ENCODE assay signal across 9 cellular contexts in genomic region chr3:46559030-46559704, GRCh38. TPM values are rescaled to one million over a fixed set of nuclear protein-coding genes. Genes with fewer than 3 reads are reported as not detected.
DNase-seq lines count a peak whose midpoint lies in the region; ATAC-seq and TF ChIP-seq lines count a peak whose summit lies in the region.
"Had no signal": no experiment of that assay in that cellular context is flagged by ENCODE, and none has a peak within 500 bp of the region (broad histone marks: within the 10 kb centered on the region; RNA-seq: fewer than 3 reads in every experiment).

No MANE protein-coding gene starts in this region.

- peak overlapping the region; percentile 28 for H3K9ac ChIP-seq in iPS-15b (ENCODE audit: low read depth, low read length)

- H3K4me1 ChIP-seq in iPS-15b (ENCODE audit: control insufficient read depth, insufficient read depth, low read length), result peaks cover 30% of the 10 kb centered on the region

- H3K9me3 ChIP-seq in iPS-15b (ENCODE audit: control insufficient read depth, insufficient read depth, low read length), result no peaks in the 10 kb centered on the region

- H3K27ac Mint-ChIP-seq in activated T-cell treated with anti-CD3 and anti-CD28 coated beads, Interleukin-2, amount 50 U/mL, for 24 hours, result no peak overlapping the region
- H3K27ac Mint-ChIP-seq in stimulated activated naive B cell treated with anti-CD40 and anti-IgM and Interleukin-4, amounts not matched to agents 10 μg/mL and 1 μg/mL and 100 μg/mL, for 72 hours, result no peak overlapping the region

- H3K36me3 Mint-ChIP-seq in activated T-cell treated with anti-CD3 and anti-CD28 coated beads, Interleukin-2, amount 50 U/mL, for 24 hours (ENCODE audit: low read depth), result no peaks in the 10 kb centered on the region
- peaks cover 0 to 6% of the 10 kb centered on the region in 2 donors for H3K36me3 Mint-ChIP-seq in stimulated activated naive B cell treated with anti-CD40 and anti-IgM and Interleukin-4, amounts not matched to agents 10 μg/mL and 1 μg/mL and 100 μg/mL, for 72 hours
- H3K36me3 Mint-ChIP-seq: naive B cell had no signal

- TF ChIP-seq CTCF in GM20000 (IDR thresholded peaks at IDR 0.05; ENCODE audit: extremely low read depth, missing control alignments), result no peak

- peaks cover 19% of the 10 kb centered on the region for H3K4me1 Mint-ChIP-seq in activated T-cell treated with anti-CD3 and anti-CD28 coated beads, Interleukin-2, amount 50 U/mL, for 24 hours (ENCODE audit: low read depth)
- H3K4me1 Mint-ChIP-seq in stimulated activated naive B cell treated with anti-CD40 and anti-IgM and Interleukin-4, amounts not matched to agents 10 μg/mL and 1 μg/mL and 100 μg/mL, for 72 hours, result peaks cover 9 to 15% of the 10 kb centered on the region in 2 donors

- H3K36me3 ChIP-seq in iPS-15b (ENCODE audit: control insufficient read depth, insufficient read depth, low read length), result no peaks in the 10 kb centered on the region

- peak overlapping the region; percentile 33 for H3K4me3 ChIP-seq in iPS-15b (ENCODE audit: low read depth, low read length)

- H3K9me3 Mint-ChIP-seq in activated T-cell treated with anti-CD3 and anti-CD28 coated beads, Interleukin-2, amount 50 U/mL, for 24 hours, result no peaks in the 10 kb centered on the region
- H3K9me3 Mint-ChIP-seq in stimulated activated naive B cell treated with anti-CD40 and anti-IgM and Interleukin-4, amounts not matched to agents 10 μg/mL and 1 μg/mL and 100 μg/mL, for 72 hours, result no peaks in the 10 kb centered on the region

- H3K27me3 ChIP-seq in iPS-15b (ENCODE audit: control insufficient read depth, insufficient read depth, low read length), result no peaks in the 10 kb centered on the region

- in situ Hi-C loops in SK-MEL-5 (cut with HindIII; ENCODE audit: low pct_unique_long_range_greater_than_20kb, low sequenced_read_pairs), result no loop called here

- ATAC-seq in stimulated activated naive B cell treated with anti-CD40 and anti-IgM and Interleukin-4, amounts not matched to agents 10 μg/mL and 1 μg/mL and 100 μg/mL, for 72 hours (replicated peaks), result no peak
- ATAC-seq in HG03571 (IDR thresholded peaks at IDR 0.05; ENCODE audit: unreplicated experiment), result no peak

- peaks cover 12% of the 10 kb centered on the region for H3K27me3 Mint-ChIP-seq in activated T-cell treated with anti-CD3 and anti-CD28 coated beads, Interleukin-2, amount 50 U/mL, for 24 hours
- H3K27me3 Mint-ChIP-seq in stimulated activated naive B cell treated with anti-CD40 and anti-IgM and Interleukin-4, amounts not matched to agents 10 μg/mL and 1 μg/mL and 100 μg/mL, for 72 hours, result peaks cover 28 to 51% of the 10 kb centered on the region in 2 donors

- DNase-seq in activated T-cell treated with anti-CD3 and anti-CD28 coated beads, Interleukin-2, amount 50 U/mL, for 24 hours, result no peak
- DNase-seq in activated T-cell treated with anti-CD3 and anti-CD28 coated beads, Interleukin-2, amount 50 U/mL, for 48 hours, result no peak
- DNase-seq in SK-MEL-5 (ENCODE audit: low read depth, low spot score) (peak; percentile 46), DMS153 treated with DMSO at 0.1 percent for 48 hours (lab: John Stamatoyannopoulos, UW; ENCODE audit: unreplicated experiment) (no peak), GM20000 (ENCODE audit: low spot score) (no peak)
- DNase-seq in stimulated activated naive B cell treated with anti-CD40 and anti-IgM and Interleukin-4, amounts not matched to agents 10 μg/mL and 1 μg/mL and 100 μg/mL, for 72 hours, result no peak

- peak overlapping the region; percentile 75 for H3K4me3 Mint-ChIP-seq in activated T-cell treated with anti-CD3 and anti-CD28 coated beads, Interleukin-2, amount 50 U/mL, for 24 hours
- H3K4me3 Mint-ChIP-seq in stimulated activated naive B cell treated with anti-CD40 and anti-IgM and Interleukin-4, amounts not matched to agents 10 μg/mL and 1 μg/mL and 100 μg/mL, for 72 hours, result peak overlapping the region; percentile 80 to 90

RNA-seq across cellular contexts. Expression of gene LRRC2, which starts 6.9 kb away (rescaled TPM):
- total RNA-seq in SK-MEL-5 (2014; rRNA removed; shearing (Covaris generic)), result not detected in 2 replicates
- polyA plus RNA-seq in SK-MEL-5 (2015; cell fraction: cytosol; rRNA removed), result not detected in 2 replicates
- polyA plus RNA-seq in SK-MEL-5 (2015; cell fraction: nucleus; rRNA removed), result not detected in 2 replicates

RNA-seq across cellular contexts. Expression of gene FAM240A, which starts 53.2 kb away (rescaled TPM):
- not detected in 2 replicates for total RNA-seq in SK-MEL-5 (2014; rRNA removed; shearing (Covaris generic))
- polyA plus RNA-seq in SK-MEL-5 (2015; cell fraction: cytosol; rRNA removed), result not detected in 2 replicates
- not detected in 2 replicates for polyA plus RNA-seq in SK-MEL-5 (2015; cell fraction: nucleus; rRNA removed)
